ENCODE assay signal across 8 cellular contexts in the genomic region with DNA sequence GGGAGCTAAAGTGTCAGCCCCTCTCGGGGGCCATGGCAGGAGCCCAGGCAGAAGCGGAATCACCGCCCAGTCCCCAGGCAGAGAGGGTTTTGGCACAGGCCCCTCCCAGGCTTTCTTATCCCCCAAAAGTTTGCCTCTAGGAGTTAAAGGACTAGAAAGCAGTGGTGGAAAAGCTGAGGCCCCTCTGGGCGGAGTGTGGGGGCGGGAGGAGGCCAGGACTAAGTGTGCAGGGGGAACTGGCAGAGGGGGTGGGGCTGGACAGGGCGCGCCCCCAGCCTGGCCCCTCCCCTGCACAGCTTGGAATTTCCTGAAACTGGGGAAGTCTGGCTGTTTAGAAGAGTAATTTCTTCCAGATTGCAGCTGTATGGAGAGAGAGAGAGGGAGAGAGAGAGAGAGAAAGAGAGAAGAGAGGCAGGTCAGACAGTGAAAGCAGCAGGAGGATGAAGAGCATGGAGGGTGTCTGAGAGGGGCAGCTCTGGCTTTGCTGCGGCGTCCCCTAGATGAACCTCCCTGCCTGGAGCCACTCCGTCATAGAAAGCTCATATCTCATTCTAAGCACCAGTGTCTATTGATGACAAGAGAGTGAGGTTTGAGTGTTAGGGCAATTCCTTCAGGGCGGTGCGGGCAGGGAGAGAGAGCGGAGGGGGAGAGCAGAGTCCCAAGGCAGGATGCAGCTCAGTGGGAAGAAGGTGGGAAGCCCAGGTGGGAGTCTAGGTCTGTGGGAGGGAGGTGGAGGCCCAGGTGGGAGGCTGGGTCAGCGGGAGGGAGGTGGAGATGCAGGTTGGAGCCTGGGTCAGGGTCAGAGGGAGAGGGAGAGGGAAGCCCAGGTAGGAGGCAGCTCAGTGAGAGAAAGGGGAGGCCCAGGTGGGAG. TPM values are rescaled to one million over a fixed set of nuclear protein-coding genes. Genes with fewer than 3 reads are reported as not detected.
A peak's percentile ranks its signal among the peaks of the same experiment; 100 is the strongest.
DNase-seq lines count a peak whose midpoint lies in the region; ATAC-seq and TF ChIP-seq lines count a peak whose summit lies in the region.

A gene with protein sequence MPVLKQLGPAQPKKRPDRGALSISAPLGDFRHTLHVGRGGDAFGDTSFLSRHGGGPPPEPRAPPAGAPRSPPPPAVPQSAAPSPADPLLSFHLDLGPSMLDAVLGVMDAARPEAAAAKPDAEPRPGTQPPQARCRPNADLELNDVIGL (minus strand): TSS at position 226 of the 871 bp plus-strand sequence. CDS start 7,749 bp downstream, outside the sequence.

- peak; percentile 27 for DNase-seq in 8988T
- peak; percentile 88 for DNase-seq in dermis blood vessel endothelial cell
- peak; percentile 62 to 95 for DNase-seq in lower leg skin (ENCODE audit: low spot score in 2 of 2)
- DNase-seq in thyroid gland, result peak in 1 of 2 donors; percentile 32
- no peak for DNase-seq in HuH-7.5 (ENCODE audit: low spot score)
- DNase-seq in pons (ENCODE audit: low spot score), result no peak

- H3K4me1 ChIP-seq in HUES6 (ENCODE audit: control insufficient read depth, insufficient read depth, low read length), result peaks cover 16% of the 10 kb centered on the region
- H3K4me1 ChIP-seq in thyroid gland, result peaks cover 10 to 19% of the 10 kb centered on the region in 2 donors

- WGBS in lower leg skin, 2 donors, result 8 to 10% methylated on average over 14 of the region's 14 CpGs
- 8 to 13% methylated on average over 11 to 12 of the region's 14 CpGs for WGBS in thyroid gland, 2 donors

- H3K4me3 ChIP-seq in HUES6 (ENCODE audit: low read depth, low read length) (peak within 1 kb of the TSS; percentile 53), lower leg skin (ENCODE audit: low read depth, poor library complexity, severe bottlenecking) (peak within 1 kb of the TSS; percentile 19), thyroid gland (replicated peaks in 1 of 3) (peak within 1 kb of the TSS in 1 of 3 donors; percentile 30)

- no peak for ATAC-seq in HG02938 (IDR thresholded peaks at IDR 0.05; ENCODE audit: unreplicated experiment)

- peak within 1 kb of the TSS; percentile 29 for H3K9ac ChIP-seq in HUES6 (ENCODE audit: low read length)

- TF ChIP-seq CTCF in lower leg skin (IDR thresholded peaks at IDR 0.05) (no peak), thyroid gland (IDR thresholded peaks at IDR 0.05) (no peak)

- H3K36me3 ChIP-seq in HUES6 (ENCODE audit: control insufficient read depth, insufficient read depth, low read length) (no peaks in the 10 kb centered on the region), thyroid gland (no peaks in the 10 kb centered on the region)

- H3K9me3 ChIP-seq in HUES6 (ENCODE audit: control insufficient read depth, insufficient read depth, low read depth, low read length) (no peaks in the 10 kb centered on the region), thyroid gland (no peaks in the 10 kb centered on the region)

- TF ChIP-seq POLR2A in lower leg skin (IDR thresholded peaks at IDR 0.05) (no peak), thyroid gland (IDR thresholded peaks at IDR 0.05) (peak in 1 of 2 donors; percentile 14)

- intact Hi-C loops in lower leg skin (cut with DNase I; ENCODE audit: low total_unique reads), result no loop called here
- intact Hi-C loops in thyroid gland (cut with DNase I), result no loop called here

- peaks cover 32% of the 10 kb centered on the region for H3K27me3 ChIP-seq in HUES6 (ENCODE audit: control insufficient read depth, insufficient read depth, low read length)
- peaks cover 5% of the 10 kb centered on the region for H3K27me3 ChIP-seq in thyroid gland

- no peak within 1 kb of the TSS for H3K27ac ChIP-seq in HUES6 (ENCODE audit: low read depth, low read length)
- peak within 1 kb of the TSS in 2 of 3 donors; percentile 58 to 75 for H3K27ac ChIP-seq in thyroid gland

RNA-seq across cellular contexts. Expression of the gene that starts here (rescaled TPM):
- 86.9 and 136 TPM in 2 replicates for total RNA-seq in dermis blood vessel endothelial cell
- total RNA-seq in lower leg skin, result 10 to 100 TPM in 2 of 4 donors, 1 to 10 TPM in 2; 5.5 to 21.8 (median 9.6) TPM
- 10 to 100 TPM in 2 of 4 donors, 1 to 10 TPM in 2; 1.8 to 18.7 (median 12.1) TPM for total RNA-seq in thyroid gland

Comparison
In these comparisons a context has a peak if more than half of its experiments do, and no peak if none do; other contexts are left out.
1. DNase-seq: peak in 8988T (single experiment), dermis blood vessel endothelial cell (single experiment) and lower leg skin (2 of 2); none in HuH-7.5 (single experiment) and pons (single experiment).